In the genomic region with DNA sequence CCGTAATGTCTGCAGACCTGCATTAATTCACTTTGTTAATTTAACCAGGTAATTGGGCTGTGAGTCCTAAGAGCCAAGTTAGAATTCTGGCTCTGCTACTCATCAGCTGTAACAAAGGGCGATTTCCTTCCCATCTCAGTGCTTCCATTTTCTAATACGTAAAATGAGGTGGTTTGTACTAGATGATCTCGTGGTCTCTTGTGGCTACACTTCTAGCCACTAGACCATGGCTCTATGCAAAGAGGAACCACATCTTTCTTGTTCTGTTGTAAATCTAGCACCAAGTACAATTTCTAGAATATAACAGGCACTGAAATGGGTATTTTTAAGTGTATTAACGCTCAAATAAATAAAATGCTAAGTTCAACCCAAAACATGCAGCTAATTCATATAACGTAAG, we compare ENCODE assay signal across 19 cellular contexts.
DNase-seq lines count a peak whose midpoint lies in the region; ATAC-seq and TF ChIP-seq lines count a peak whose summit lies in the region.
"Had no signal": no experiment of that assay in that cellular context is flagged by ENCODE, and none has a peak within 500 bp of the region (broad histone marks: within the 10 kb centered on the region; RNA-seq: fewer than 3 reads in every experiment).

No MANE protein-coding gene starts in this region.

- no peaks in the 10 kb centered on the region for H3K9me3 ChIP-seq in RWPE2 (ENCODE audit: severe bottlenecking)
- no peaks in the 10 kb centered on the region for H3K9me3 ChIP-seq in MG63
- H3K9me3 ChIP-seq: pancreas had no signal

- ATAC-seq in GM18868 (IDR thresholded peaks at IDR 0.05; ENCODE audit: unreplicated experiment): peak; percentile 79
- ATAC-seq in GM21723 (IDR thresholded peaks at IDR 0.05; ENCODE audit: unreplicated experiment): peak; percentile 82
- peak; percentile 48 for ATAC-seq in HG03097 (IDR thresholded peaks at IDR 0.05; ENCODE audit: low FRiP score, unreplicated experiment)
- no peak for ATAC-seq in RWPE2 (ENCODE audit: low read depth)
- ATAC-seq: activated CD8-positive, alpha-beta T cell treated with anti-CD3 and anti-CD28 coated beads for 36 hours; effector memory CD8-positive, alpha-beta T cell; pancreas had no signal

- DNase-seq in RWPE2 (ENCODE audit: low spot score): no peak
- DNase-seq in NCI-H526 treated with DMSO at 0.1 percent for 48 hours (lab: John Stamatoyannopoulos, UW): no peak
- DNase-seq in MG63: no peak
- DNase-seq in globus pallidus (ENCODE audit: low spot score): no peak
- no peak for DNase-seq in foreskin fibroblast
- DNase-seq: activated CD8-positive, alpha-beta T cell treated with anti-CD3 and anti-CD28 coated beads for 36 hours; activated naive CD4-positive, alpha-beta T cell; C1 segment of cervical spinal cord; effector memory CD8-positive, alpha-beta T cell; foreskin melanocyte; GF-D8; NCI-H1105 treated with DMSO at 0.1 percent for 48 hours; NCI-H446 treated with DMSO at 0.1 percent for 48 hours; pancreas; substantia nigra had no signal

- no peaks in the 10 kb centered on the region for H3K36me3 ChIP-seq in RWPE2 (ENCODE audit: low read depth)
- H3K36me3 ChIP-seq in MG63: no peaks in the 10 kb centered on the region
- H3K36me3 ChIP-seq: pancreas had no signal

- peaks cover 27% of the 10 kb centered on the region for H3K4me1 ChIP-seq in RWPE2 (ENCODE audit: insufficient read depth, poor library complexity, severe bottlenecking)

- H3K4me3 ChIP-seq in RWPE2 (ENCODE audit: severe bottlenecking): no peak overlapping the region
- H3K4me3 ChIP-seq in MG63: no peak overlapping the region
- H3K4me3 ChIP-seq in foreskin fibroblast (ENCODE audit: low read depth in 1 of 2, low read length in 2 of 2): no peak overlapping the region
- H3K4me3 ChIP-seq: pancreas, smooth muscle cell had no signal

- H3K27me3 ChIP-seq in RWPE2 (ENCODE audit: insufficient read depth, poor library complexity, severe bottlenecking) (no peaks in the 10 kb centered on the region), MG63 (no peaks in the 10 kb centered on the region)
- H3K27me3 ChIP-seq: pancreas had no signal

- TF ChIP-seq CTCF in RWPE2 (IDR thresholded peaks at IDR 0.05; ENCODE audit: poor library complexity, severe bottlenecking): no peak
- no peak for TF ChIP-seq CTCF in foreskin fibroblast (IDR thresholded peaks at IDR 0.05; ENCODE audit: low read depth, low read length)

- H3K27ac ChIP-seq in RWPE2 (ENCODE audit: poor library complexity, severe bottlenecking): peak overlapping the region; percentile 90
- H3K27ac ChIP-seq: pancreas had no signal
